In genomic region chr17:81539961-81540675, GRCh38 we compare ENCODE assay signal across 1 cellular context.
TF ChIP-seq lines count a peak whose summit lies in the region.

No MANE protein-coding gene starts in this region.

TF ChIP-seq in HEK293, 187 proteins besides CTCF, POLR2A, EP300 and RAD21 (continued from another document):
- TF ChIP-seq, protein P1, sequence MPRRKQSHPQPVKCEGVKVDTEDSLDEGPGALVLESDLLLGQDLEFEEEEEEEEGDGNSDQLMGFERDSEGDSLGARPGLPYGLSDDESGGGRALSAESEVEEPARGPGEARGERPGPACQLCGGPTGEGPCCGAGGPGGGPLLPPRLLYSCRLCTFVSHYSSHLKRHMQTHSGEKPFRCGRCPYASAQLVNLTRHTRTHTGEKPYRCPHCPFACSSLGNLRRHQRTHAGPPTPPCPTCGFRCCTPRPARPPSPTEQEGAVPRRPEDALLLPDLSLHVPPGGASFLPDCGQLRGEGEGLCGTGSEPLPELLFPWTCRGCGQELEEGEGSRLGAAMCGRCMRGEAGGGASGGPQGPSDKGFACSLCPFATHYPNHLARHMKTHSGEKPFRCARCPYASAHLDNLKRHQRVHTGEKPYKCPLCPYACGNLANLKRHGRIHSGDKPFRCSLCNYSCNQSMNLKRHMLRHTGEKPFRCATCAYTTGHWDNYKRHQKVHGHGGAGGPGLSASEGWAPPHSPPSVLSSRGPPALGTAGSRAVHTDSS (tag by site-specific recombination; IDR thresholded peaks at IDR 0.05): no peak
- TF ChIP-seq, protein P2, sequence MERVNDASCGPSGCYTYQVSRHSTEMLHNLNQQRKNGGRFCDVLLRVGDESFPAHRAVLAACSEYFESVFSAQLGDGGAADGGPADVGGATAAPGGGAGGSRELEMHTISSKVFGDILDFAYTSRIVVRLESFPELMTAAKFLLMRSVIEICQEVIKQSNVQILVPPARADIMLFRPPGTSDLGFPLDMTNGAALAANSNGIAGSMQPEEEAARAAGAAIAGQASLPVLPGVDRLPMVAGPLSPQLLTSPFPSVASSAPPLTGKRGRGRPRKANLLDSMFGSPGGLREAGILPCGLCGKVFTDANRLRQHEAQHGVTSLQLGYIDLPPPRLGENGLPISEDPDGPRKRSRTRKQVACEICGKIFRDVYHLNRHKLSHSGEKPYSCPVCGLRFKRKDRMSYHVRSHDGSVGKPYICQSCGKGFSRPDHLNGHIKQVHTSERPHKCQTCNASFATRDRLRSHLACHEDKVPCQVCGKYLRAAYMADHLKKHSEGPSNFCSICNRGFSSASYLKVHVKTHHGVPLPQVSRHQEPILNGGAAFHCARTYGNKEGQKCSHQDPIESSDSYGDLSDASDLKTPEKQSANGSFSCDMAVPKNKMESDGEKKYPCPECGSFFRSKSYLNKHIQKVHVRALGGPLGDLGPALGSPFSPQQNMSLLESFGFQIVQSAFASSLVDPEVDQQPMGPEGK (tag by site-specific recombination; IDR thresholded peaks at IDR 0.05): 0 out of 2 replicates have a peak, but pooled peaks have one; percentile 24
- TF ChIP-seq, protein P3, sequence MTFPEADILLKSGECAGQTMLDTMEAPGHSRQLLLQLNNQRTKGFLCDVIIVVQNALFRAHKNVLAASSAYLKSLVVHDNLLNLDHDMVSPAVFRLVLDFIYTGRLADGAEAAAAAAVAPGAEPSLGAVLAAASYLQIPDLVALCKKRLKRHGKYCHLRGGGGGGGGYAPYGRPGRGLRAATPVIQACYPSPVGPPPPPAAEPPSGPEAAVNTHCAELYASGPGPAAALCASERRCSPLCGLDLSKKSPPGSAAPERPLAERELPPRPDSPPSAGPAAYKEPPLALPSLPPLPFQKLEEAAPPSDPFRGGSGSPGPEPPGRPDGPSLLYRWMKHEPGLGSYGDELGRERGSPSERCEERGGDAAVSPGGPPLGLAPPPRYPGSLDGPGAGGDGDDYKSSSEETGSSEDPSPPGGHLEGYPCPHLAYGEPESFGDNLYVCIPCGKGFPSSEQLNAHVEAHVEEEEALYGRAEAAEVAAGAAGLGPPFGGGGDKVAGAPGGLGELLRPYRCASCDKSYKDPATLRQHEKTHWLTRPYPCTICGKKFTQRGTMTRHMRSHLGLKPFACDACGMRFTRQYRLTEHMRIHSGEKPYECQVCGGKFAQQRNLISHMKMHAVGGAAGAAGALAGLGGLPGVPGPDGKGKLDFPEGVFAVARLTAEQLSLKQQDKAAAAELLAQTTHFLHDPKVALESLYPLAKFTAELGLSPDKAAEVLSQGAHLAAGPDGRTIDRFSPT (tag by site-specific recombination; IDR thresholded peaks at IDR 0.05): peak; percentile 54; the same call in 1 of the 2 replicates
